In the genomic region with DNA sequence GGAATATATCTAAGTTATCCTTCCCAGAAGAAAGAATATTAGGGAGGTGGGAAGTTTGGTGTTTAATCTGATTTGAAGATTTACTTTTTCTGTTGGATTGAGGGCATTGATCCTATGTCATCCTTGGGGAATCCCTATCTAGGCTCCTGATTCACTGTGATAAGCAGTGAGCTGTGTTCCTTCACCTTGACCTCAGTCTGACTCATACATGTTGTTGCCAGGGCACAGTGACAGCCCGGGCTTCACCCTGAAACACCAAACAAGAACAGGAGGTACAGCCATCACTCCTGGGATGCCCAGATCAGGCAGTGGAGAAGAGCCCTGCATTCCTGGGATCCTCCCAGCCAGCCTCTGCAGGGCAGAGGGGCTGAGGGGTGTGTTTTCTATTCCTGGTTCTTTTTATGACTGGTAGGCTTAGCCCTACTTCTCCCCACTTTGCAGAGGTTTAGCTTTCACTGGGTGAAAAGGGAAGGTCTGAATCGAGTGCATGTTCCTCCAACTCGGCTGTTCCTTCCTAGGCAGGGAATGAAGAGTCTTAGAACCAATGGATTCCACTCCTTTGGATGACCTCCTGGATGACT, we compare ENCODE assay signal across 17 cellular contexts. TPM values are rescaled to one million over a fixed set of nuclear protein-coding genes. Genes with fewer than 3 reads are reported as not detected.
A peak's percentile ranks its signal among the peaks of the same experiment; 100 is the strongest.
DNase-seq lines count a peak whose midpoint lies in the region; ATAC-seq, FAIRE-seq and TF ChIP-seq lines count a peak whose summit lies in the region.
"Had no signal": no experiment of that assay in that cellular context is flagged by ENCODE, and none has a peak within 500 bp of the region (broad histone marks: within the 10 kb centered on the region; RNA-seq: fewer than 3 reads in every experiment).

No MANE protein-coding gene starts in this region.

- H3K9ac ChIP-seq in K562 (ENCODE audit: insufficient read depth in 1 of 2, low read depth in 2 of 2, low read length in 2 of 2) (peak overlapping the region in 1 of 2 experiments; percentile 19; a peak in 1 of 4 replicates), Karpas-422 (ENCODE audit: low read length) (no peak overlapping the region)
- H3K9ac ChIP-seq: KMS-11 had no signal

- in situ Hi-C loops in K562 (cut with MboI) = no loop called here

- no peak for TF ChIP-seq POLR2A in K562 (conservative IDR thresholded peaks at IDR 0.05)

- intact Hi-C loops in activated CD4-positive, alpha-beta memory T cell treated with anti-CD3 and anti-CD28 coated beads for 36 hours (cut with micrococcal nuclease) = loop anchor here (5.0 kb wide), 2 partner anchors 207 to 583 kb away; a partner anchor contains a TSS
- intact Hi-C loops in K562 (cut with micrococcal nuclease) = no loop called here

- H3K4me1 ChIP-seq in K562 (replicated peaks in 1 of 2; ENCODE audit: control insufficient read depth in 2 of 2, insufficient read depth in 2 of 2, low read length in 2 of 2) (peaks cover 16 to 17% of the 10 kb centered on the region in 2 experiments), Karpas-422 (ENCODE audit: low read length) (peaks cover 39% of the 10 kb centered on the region)

- H3K27me3 Mint-ChIP-seq in activated CD4-positive, alpha-beta memory T cell treated with anti-CD3 and anti-CD28 coated beads for 36 hours = no peaks in the 10 kb centered on the region
- no peaks in the 10 kb centered on the region for H3K27me3 Mint-ChIP-seq in activated CD4-positive, alpha-beta memory T cell treated with anti-CD3 and anti-CD28 coated beads, Interleukin-2, amount 10 ng/mL, durations not matched to agents 7 days and 5 days
- H3K27me3 Mint-ChIP-seq in nephron progenitor cell (ENCODE audit: low read depth, poor library complexity) (peaks cover 3% of the 10 kb centered on the region), chondrocyte (ENCODE audit: low read depth) (no peaks in the 10 kb centered on the region)
- H3K27me3 Mint-ChIP-seq: stimulated activated naive CD8-positive, alpha-beta T cell treated with anti-CD3 and anti-CD28 coated beads, Interleukin-15, Interleukin-2, amounts not matched to agents 100 ng/mL and 50 ng/mL, for 24 hours had no signal

- FAIRE-seq in K562 (lab: Jason Lieb, UNC) = no peak
- FAIRE-seq: urothelium cell line had no signal

- peaks cover 43% of the 10 kb centered on the region for H3K4me1 Mint-ChIP-seq in activated CD4-positive, alpha-beta memory T cell treated with anti-CD3 and anti-CD28 coated beads for 36 hours (ENCODE audit: low read depth)
- H3K4me1 Mint-ChIP-seq in activated CD4-positive, alpha-beta memory T cell treated with anti-CD3 and anti-CD28 coated beads, Interleukin-2, amount 10 ng/mL, durations not matched to agents 7 days and 5 days = peaks cover 47% of the 10 kb centered on the region
- H3K4me1 Mint-ChIP-seq in nephron progenitor cell (peaks cover 53% of the 10 kb centered on the region), chondrocyte (ENCODE audit: low read depth) (peaks cover 40% of the 10 kb centered on the region)

- no peaks in the 10 kb centered on the region for H3K9me3 ChIP-seq in K562 (replicated peaks; ENCODE audit: control insufficient read depth, insufficient read depth, low read depth, low read length)
- H3K9me3 ChIP-seq in Karpas-422 (ENCODE audit: low read length) = no peaks in the 10 kb centered on the region
- H3K9me3 ChIP-seq: SJSA1 had no signal

- 26% methylated on average over 3 of the region's 3 CpGs for WGBS in K562 (ENCODE audit: insufficient coverage, low coverage, missing lambda C conversion rate)

- H2AFZ ChIP-seq in K562 (ENCODE audit: low read depth, low read length) (no peak overlapping the region), Karpas-422 (ENCODE audit: low read length) (no peak overlapping the region)

- H3K4me3 Mint-ChIP-seq in activated CD4-positive, alpha-beta memory T cell treated with anti-CD3 and anti-CD28 coated beads for 36 hours = peak overlapping the region; percentile 24
- H3K4me3 Mint-ChIP-seq in activated CD4-positive, alpha-beta memory T cell treated with anti-CD3 and anti-CD28 coated beads, Interleukin-2, amount 10 ng/mL, durations not matched to agents 7 days and 5 days = no peak overlapping the region
- peak overlapping the region; percentile 47 for H3K4me3 Mint-ChIP-seq in nephron progenitor cell
- no peak overlapping the region for H3K4me3 Mint-ChIP-seq in chondrocyte (ENCODE audit: unreplicated experiment)
- H3K4me3 Mint-ChIP-seq: stimulated activated naive CD8-positive, alpha-beta T cell treated with anti-CD3 and anti-CD28 coated beads, Interleukin-15, Interleukin-2, amounts not matched to agents 100 ng/mL and 50 ng/mL, for 24 hours had no signal

- H3K4me3 ChIP-seq in K562 (no peak overlapping the region), Karpas-422 (ENCODE audit: low read length) (no peak overlapping the region)
- H3K4me3 ChIP-seq: SJSA1 had no signal

- H3K36me3 Mint-ChIP-seq in activated CD4-positive, alpha-beta memory T cell treated with anti-CD3 and anti-CD28 coated beads for 36 hours = no peaks in the 10 kb centered on the region
- H3K36me3 Mint-ChIP-seq in activated CD4-positive, alpha-beta memory T cell treated with anti-CD3 and anti-CD28 coated beads, Interleukin-2, amount 10 ng/mL, durations not matched to agents 7 days and 5 days (ENCODE audit: low read depth) = no peaks in the 10 kb centered on the region
- H3K36me3 Mint-ChIP-seq in nephron progenitor cell (ENCODE audit: low read depth) (no peaks in the 10 kb centered on the region), chondrocyte (ENCODE audit: low read depth) (no peaks in the 10 kb centered on the region)

- H3K9me3 Mint-ChIP-seq in activated CD4-positive, alpha-beta memory T cell treated with anti-CD3 and anti-CD28 coated beads for 36 hours = no peaks in the 10 kb centered on the region
- H3K9me3 Mint-ChIP-seq in activated CD4-positive, alpha-beta memory T cell treated with anti-CD3 and anti-CD28 coated beads, Interleukin-2, amount 10 ng/mL, durations not matched to agents 7 days and 5 days = no peaks in the 10 kb centered on the region
- H3K9me3 Mint-ChIP-seq in nephron progenitor cell (no peaks in the 10 kb centered on the region), chondrocyte (ENCODE audit: low read depth) (no peaks in the 10 kb centered on the region)
- H3K9me3 Mint-ChIP-seq: stimulated activated naive CD8-positive, alpha-beta T cell treated with anti-CD3 and anti-CD28 coated beads, Interleukin-15, Interleukin-2, amounts not matched to agents 100 ng/mL and 50 ng/mL, for 24 hours had no signal

- no peaks in the 10 kb centered on the region for H3K27me3 ChIP-seq in K562 (ENCODE audit: control insufficient read depth in 2 of 2, insufficient read depth in 2 of 2, low read length in 2 of 2)
- no peaks in the 10 kb centered on the region for H3K27me3 ChIP-seq in Karpas-422 (ENCODE audit: low read length)
- H3K27me3 ChIP-seq: SJSA1 had no signal

- no peaks in the 10 kb centered on the region for H3K9me2 ChIP-seq in Karpas-422 (replicated peaks; ENCODE audit: insufficient read depth, low read length)

- H3K36me3 ChIP-seq in K562 (ENCODE audit: control insufficient read depth, insufficient read depth, low read length) (peaks cover 4% of the 10 kb centered on the region; the same call in 1 of the 3 replicates), Karpas-422 (ENCODE audit: insufficient read depth, low read length) (peaks cover 1% of the 10 kb centered on the region; the same call in 1 of the 2 replicates)

- no peak for TF ChIP-seq EP300 in K562 (IDR thresholded peaks at IDR 0.05; ENCODE audit: low read length)

- CTCF ChIA-PET in activated CD4-positive, alpha-beta memory T cell treated with anti-CD3 and anti-CD28 coated beads for 36 hours (lab: Charles Lee) = interaction anchor here (0.6 to 5.8 kb wide), 2 partner anchors 18 to 369 kb away, joined by 3 to 113 read pairs; a partner anchor contains a TSS
- CTCF ChIA-PET in activated CD4-positive, alpha-beta memory T cell treated with anti-CD3 and anti-CD28 coated beads, Interleukin-2, amount 10 ng/mL, durations not matched to agents 7 days and 5 days (lab: Charles Lee) = interaction anchor here (17.2 kb wide), 1 partner anchor 16 kb away, joined by 387 read pairs; a partner anchor contains a TSS
- CTCF ChIA-PET in K562 (lab: Yijun Ruan, JAX; ENCODE audit: low intra/inter-chr PET ratio) = no interaction called here

- POLR2A ChIA-PET in activated CD4-positive, alpha-beta memory T cell treated with anti-CD3 and anti-CD28 coated beads for 36 hours (lab: Charles Lee) = no interaction called here
- POLR2A ChIA-PET in activated CD4-positive, alpha-beta memory T cell treated with anti-CD3 and anti-CD28 coated beads, Interleukin-2, amount 10 ng/mL, durations not matched to agents 7 days and 5 days (lab: Charles Lee) = interaction anchor here (1.5 to 4.7 kb wide), 2 partner anchors 18 to 302 kb away, joined by 3 to 87 read pairs; a partner anchor contains a TSS
- POLR2A ChIA-PET in K562 (lab: Yijun Ruan, JAX) = interaction anchor here (0.9 to 5.4 kb wide), 4 partner anchors 10 to 17 kb away, joined by 3 to 43 read pairs (median 4); a partner anchor contains a TSS

- peaks cover 34% of the 10 kb centered on the region for H3K79me2 ChIP-seq in K562 (ENCODE audit: control insufficient read depth, insufficient read depth, low read length)
- peaks cover 34% of the 10 kb centered on the region for H3K79me2 ChIP-seq in Karpas-422 (ENCODE audit: low read length)

- H4K20me1 ChIP-seq in K562 (replicated peaks; ENCODE audit: control insufficient read depth, insufficient read depth, low read length) = 0 out of 2 replicates have a peak, but pooled peaks cover 3% of the 10 kb centered on the region
- H4K20me1 ChIP-seq in Karpas-422 (ENCODE audit: insufficient read depth, low read depth, low read length) = peaks cover 16% of the 10 kb centered on the region; the same call in 1 of the 2 replicates

- TF ChIP-seq RAD21 in K562 (CRISPR knock-in tag; conservative IDR thresholded peaks at IDR 0.05 in 1 of 2, IDR thresholded peaks at IDR 0.05 in 1 of 2) = no peak

- no TSS peak for BruUV-seq in K562 (replicated peaks; lab: Mats Ljungman, UMichigan)

- TF ChIP-seq CTCF in K562 (IDR thresholded peaks at IDR 0.05 in 2 of 3, conservative IDR thresholded peaks at IDR 0.05 in 1 of 3; ENCODE audit: insufficient read depth in 2 of 3, low read depth in 1 of 3, low read length in 3 of 3) (no peak), nephron progenitor cell (IDR thresholded peaks at IDR 0.05) (no peak), chondrocyte (IDR thresholded peaks at IDR 0.05) (no peak)

- H3K9me1 ChIP-seq in K562 (ENCODE audit: control insufficient read depth, insufficient read depth, low read length) = no peaks in the 10 kb centered on the region

- peak; percentile 23 for DNase-seq in activated CD4-positive, alpha-beta memory T cell treated with anti-CD3 and anti-CD28 coated beads for 36 hours
- DNase-seq in activated CD4-positive, alpha-beta memory T cell treated with anti-CD3 and anti-CD28 coated beads, Interleukin-2, amount 10 ng/mL, durations not matched to agents 7 days and 5 days = no peak
- peak; percentile 29 for DNase-seq in NCI-H226
- DNase-seq in K562 (ENCODE audit: extremely low read depth in 1 of 4, low spot score in 3 of 4) = no peak
- DNase-seq in nephron progenitor cell = no peak
- no peak for DNase-seq in Karpas-422
- no peak for DNase-seq in cerebellar cortex (ENCODE audit: low spot score)
- DNase-seq in chondrocyte (ENCODE audit: low spot score) = no peak
- DNase-seq: activated effector memory CD4-positive, alpha-beta T cell treated with anti-CD3 and anti-CD28 coated beads, Interleukin-2, amount 50 U/mL, for 16 hours; GF-D8; NCI-H146; stimulated activated CD4-positive, alpha-beta T cell treated with anti-CD3 and anti-CD28 coated beads, Interleukin-12 subunit alpha, Interleukin-12 subunit beta, amount 100 ng/mL, for 4 hours had no signal

- ATAC-seq in K562 = no peak
- ATAC-seq: left lobe of liver had no signal

- no peak overlapping the region for H3K4me2 ChIP-seq in K562 (ENCODE audit: insufficient read depth, low read length)
- no peak overlapping the region for H3K4me2 ChIP-seq in Karpas-422 (ENCODE audit: low read depth, low read length, poor library complexity, severe bottlenecking)
- H3K4me2 ChIP-seq: KMS-11 had no signal

- no peak overlapping the region for H3K27ac Mint-ChIP-seq in activated CD4-positive, alpha-beta memory T cell treated with anti-CD3 and anti-CD28 coated beads for 36 hours
- H3K27ac Mint-ChIP-seq in activated CD4-positive, alpha-beta memory T cell treated with anti-CD3 and anti-CD28 coated beads, Interleukin-2, amount 10 ng/mL, durations not matched to agents 7 days and 5 days = no peak overlapping the region
- H3K27ac Mint-ChIP-seq in nephron progenitor cell = no peak overlapping the region
- no peak overlapping the region for H3K27ac Mint-ChIP-seq in chondrocyte (ENCODE audit: unreplicated experiment)
- H3K27ac Mint-ChIP-seq: stimulated activated naive CD8-positive, alpha-beta T cell treated with anti-CD3 and anti-CD28 coated beads, Interleukin-15, Interleukin-2, amounts not matched to agents 100 ng/mL and 50 ng/mL, for 24 hours had no signal

- H3K27ac ChIP-seq in K562 (ENCODE audit: extremely low read depth, low read depth, low read length) (no peak overlapping the region), Karpas-422 (ENCODE audit: low read length) (no peak overlapping the region)
- H3K27ac ChIP-seq: KMS-11, SJSA1 had no signal

RNA-seq across cellular contexts. Expression of a gene that starts 3.1 kb away (rescaled TPM):
- total RNA-seq in activated CD4-positive, alpha-beta memory T cell treated with anti-CD3 and anti-CD28 coated beads for 36 hours = 10 to 100 TPM; 17.2 to 19.2 TPM
- 10 to 100 TPM; 21.7 to 27.1 TPM for total RNA-seq in activated CD4-positive, alpha-beta memory T cell treated with anti-CD3 and anti-CD28 coated beads, Interleukin-2, amount 10 ng/mL, durations not matched to agents 7 days and 5 days
- total RNA-seq in K562 (2011; cell fraction: chromatin; rRNA removed; ENCODE audit: low replicate concordance) = 66.4 and 73.2 TPM in 2 replicates
- total RNA-seq in K562 (2011; cell fraction: nucleolus; rRNA removed) = 47.4 and 56.7 TPM in 2 replicates
- 59.0 and 85.2 TPM in 2 replicates for total RNA-seq in K562 (2011; cell fraction: nucleoplasm; rRNA removed)
- total RNA-seq in K562 (2014; rRNA removed) (27.8 and 32.3 TPM in 2 replicates), K562 (2014; rRNA removed; fragmentation: Illumina TruSeq; extraction: Trizol) (21.6 and 22.0 TPM in 2 replicates), K562 (2015; rRNA removed; fragmentation: Illumina TruSeq; extraction: Trizol) (24.2 and 24.4 TPM in 2 replicates), K562 (2021) (34.6 and 38.5 TPM in 2 replicates), chondrocyte (34.3 to 34.8 TPM (median 34.7 TPM) in 3 replicates)
- polyA plus RNA-seq in K562 (2011; rRNA removed) (29.8 and 35.4 TPM in 2 replicates), K562 (2014; fragmentation: Illumina TruSeq; extraction: Trizol) (30.0 and 37.3 TPM in 2 replicates), K562 (2014; fragmentation: Nextera tagmentation; extraction: Ambion mirVana) (10 to 100 TPM in 1 of 2 experiments, 1 to 10 TPM in 1; 9.7 to 11.1 TPM), K562 (2014; rRNA removed) (24.1 and 25.2 TPM in 2 replicates)
- polyA plus RNA-seq in K562 (2011; cell fraction: cytosol; rRNA removed) = 30.8 and 34.3 TPM in 2 replicates
- 50.4 and 51.1 TPM in 2 replicates for polyA plus RNA-seq in K562 (2011; cell fraction: nucleus; rRNA removed)
- 27.2 and 33.5 TPM in 2 replicates for polyA plus RNA-seq in K562 (2012)
- polyA minus RNA-seq in K562 (2011; rRNA and poly(A)+ RNA removed) = 34.5 and 38.7 TPM in 2 replicates
- 23.4 and 24.0 TPM in 2 replicates for polyA minus RNA-seq in K562 (2011; cell fraction: cytosol; rRNA and poly(A)+ RNA removed)
- 16.0 and 25.7 TPM in 2 replicates for polyA minus RNA-seq in K562 (2011; cell fraction: nucleus; rRNA and poly(A)+ RNA removed)
- total RNA-seq in Karpas-422 (2014; rRNA removed; shearing (Covaris generic); ENCODE audit: low replicate concordance) = 48.2 and 62.8 TPM in 2 replicates

RNA-seq across cellular contexts. Expression of a gene that starts 3.4 kb away (rescaled TPM):
- total RNA-seq in activated CD4-positive, alpha-beta memory T cell treated with anti-CD3 and anti-CD28 coated beads for 36 hours = 10 to 100 TPM; 19.1 to 19.2 TPM
- 10 to 100 TPM; 15.2 to 18.4 TPM for total RNA-seq in activated CD4-positive, alpha-beta memory T cell treated with anti-CD3 and anti-CD28 coated beads, Interleukin-2, amount 10 ng/mL, durations not matched to agents 7 days and 5 days
- total RNA-seq in K562 (2011; cell fraction: chromatin; rRNA removed; ENCODE audit: low replicate concordance) = 53.6 and 67.9 TPM in 2 replicates
- total RNA-seq in K562 (2011; cell fraction: nucleolus; rRNA removed) = 36.5 and 42.0 TPM in 2 replicates
- 44.7 and 47.3 TPM in 2 replicates for total RNA-seq in K562 (2011; cell fraction: nucleoplasm; rRNA removed)
- total RNA-seq in K562 (2014; rRNA removed) (19.1 and 19.5 TPM in 2 replicates), K562 (2014; rRNA removed; fragmentation: Illumina TruSeq; extraction: Trizol) (32.3 and 41.4 TPM in 2 replicates), K562 (2015; rRNA removed; fragmentation: Illumina TruSeq; extraction: Trizol) (22.5 and 23.1 TPM in 2 replicates), K562 (2021) (18.2 and 19.6 TPM in 2 replicates), chondrocyte (1.2 to 1.6 TPM (median 1.6 TPM) in 3 replicates)
- polyA plus RNA-seq in K562 (2011; rRNA removed) (62.1 and 63.7 TPM in 2 replicates), K562 (2014; fragmentation: Illumina TruSeq; extraction: Trizol) (30.1 and 31.9 TPM in 2 replicates), K562 (2014; fragmentation: Nextera tagmentation; extraction: Ambion mirVana) (10 to 100 TPM; 32.2 to 50.4 TPM), K562 (2014; rRNA removed) (25.7 and 29.3 TPM in 2 replicates)
- polyA plus RNA-seq in K562 (2011; cell fraction: cytosol; rRNA removed) = 20.8 and 34.2 TPM in 2 replicates
- polyA plus RNA-seq in K562 (2011; cell fraction: nucleus; rRNA removed) = 28.3 and 39.5 TPM in 2 replicates
- 16.0 and 26.9 TPM in 2 replicates for polyA plus RNA-seq in K562 (2012)
- 36.9 and 39.8 TPM in 2 replicates for polyA minus RNA-seq in K562 (2011; rRNA and poly(A)+ RNA removed)
- 11.8 and 15.7 TPM in 2 replicates for polyA minus RNA-seq in K562 (2011; cell fraction: cytosol; rRNA and poly(A)+ RNA removed)
- polyA minus RNA-seq in K562 (2011; cell fraction: nucleus; rRNA and poly(A)+ RNA removed) = 16.7 and 32.9 TPM in 2 replicates
- total RNA-seq in Karpas-422 (2014; rRNA removed; shearing (Covaris generic); ENCODE audit: low replicate concordance) = 6.1 and 11.1 TPM in 2 replicates
- total RNA-seq: left lobe of liver had no signal

RNA-seq across cellular contexts. Expression of a gene that starts 17.5 kb away (rescaled TPM):
- total RNA-seq in activated CD4-positive, alpha-beta memory T cell treated with anti-CD3 and anti-CD28 coated beads for 36 hours = 10 to 100 TPM; 38.6 to 39.6 TPM
- 10 to 100 TPM; 51.9 to 57.9 TPM for total RNA-seq in activated CD4-positive, alpha-beta memory T cell treated with anti-CD3 and anti-CD28 coated beads, Interleukin-2, amount 10 ng/mL, durations not matched to agents 7 days and 5 days
- 130 and 189 TPM in 2 replicates for total RNA-seq in K562 (2011; cell fraction: chromatin; rRNA removed; ENCODE audit: low replicate concordance)
- 54.5 and 69.0 TPM in 2 replicates for total RNA-seq in K562 (2011; cell fraction: nucleolus; rRNA removed)
- 74.8 and 83.1 TPM in 2 replicates for total RNA-seq in K562 (2011; cell fraction: nucleoplasm; rRNA removed)
- total RNA-seq in K562 (2014; rRNA removed) (34.5 and 38.0 TPM in 2 replicates), K562 (2014; rRNA removed; fragmentation: Illumina TruSeq; extraction: Trizol) (51.6 and 65.4 TPM in 2 replicates), K562 (2015; rRNA removed; fragmentation: Illumina TruSeq; extraction: Trizol) (48.8 and 51.2 TPM in 2 replicates), K562 (2021) (54.8 and 62.7 TPM in 2 replicates), chondrocyte (37.6 to 51.5 TPM (median 39.1 TPM) in 3 replicates)
- polyA plus RNA-seq in K562 (2011; rRNA removed) (41.9 and 49.6 TPM in 2 replicates), K562 (2014; fragmentation: Illumina TruSeq; extraction: Trizol) (61.8 and 62.8 TPM in 2 replicates), K562 (2014; fragmentation: Nextera tagmentation; extraction: Ambion mirVana) (10 to 100 TPM; 13.8 to 15.0 TPM), K562 (2014; rRNA removed) (38.3 and 40.4 TPM in 2 replicates)
- 18.9 and 27.7 TPM in 2 replicates for polyA plus RNA-seq in K562 (2011; cell fraction: cytosol; rRNA removed)
- polyA plus RNA-seq in K562 (2011; cell fraction: nucleus; rRNA removed) = 44.4 and 52.8 TPM in 2 replicates
- polyA plus RNA-seq in K562 (2012) = 40.9 and 44.5 TPM in 2 replicates
- polyA minus RNA-seq in K562 (2011; rRNA and poly(A)+ RNA removed) = 95.2 and 126 TPM in 2 replicates
- 49.3 and 51.5 TPM in 2 replicates for polyA minus RNA-seq in K562 (2011; cell fraction: cytosol; rRNA and poly(A)+ RNA removed)
- polyA minus RNA-seq in K562 (2011; cell fraction: nucleus; rRNA and poly(A)+ RNA removed) = 22.1 and 37.5 TPM in 2 replicates
- total RNA-seq in Karpas-422 (2014; rRNA removed; shearing (Covaris generic); ENCODE audit: low replicate concordance) = 44.9 and 56.3 TPM in 2 replicates

Comparison
In these comparisons a context has a peak if more than half of its experiments do, and no peak if none do; other contexts are left out.
1. DNase-seq: peak in activated CD4-positive, alpha-beta memory T cell treated with anti-CD3 and anti-CD28 coated beads for 36 hours (single experiment) and NCI-H226 (single experiment); none in activated CD4-positive, alpha-beta memory T cell treated with anti-CD3 and anti-CD28 coated beads, Interleukin-2, amount 10 ng/mL, durations not matched to agents 7 days and 5 days (single experiment), K562 (0 of 4), nephron progenitor cell (single experiment), Karpas-422 (single experiment), cerebellar cortex (single experiment) and chondrocyte (single experiment).
2. H3K4me3 Mint-ChIP-seq: peak in activated CD4-positive, alpha-beta memory T cell treated with anti-CD3 and anti-CD28 coated beads for 36 hours (single experiment) and nephron progenitor cell (single experiment); none in activated CD4-positive, alpha-beta memory T cell treated with anti-CD3 and anti-CD28 coated beads, Interleukin-2, amount 10 ng/mL, durations not matched to agents 7 days and 5 days (single experiment) and chondrocyte (single experiment).